In the genomic region with DNA sequence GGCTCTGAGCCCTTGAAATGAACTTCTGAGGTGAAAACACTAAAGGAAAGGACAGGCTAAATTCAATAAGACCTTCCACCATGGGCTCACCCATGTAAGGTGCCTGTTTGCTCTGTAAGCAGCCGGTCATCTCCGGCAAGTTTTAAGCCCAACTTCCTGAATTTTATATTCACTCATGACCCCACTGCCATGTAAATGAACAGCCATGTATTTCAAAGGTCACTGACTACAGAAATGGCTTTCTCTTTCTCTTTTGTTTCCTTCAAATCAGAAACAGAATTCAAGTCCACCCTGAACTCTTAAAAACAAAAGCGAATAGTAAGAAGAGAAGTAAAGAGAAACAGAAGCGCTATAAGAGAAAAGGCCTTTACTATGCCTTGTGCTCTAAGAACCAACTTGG, we compare ENCODE assay signal across 20 cellular contexts.
DNase-seq lines count a peak whose midpoint lies in the region; ATAC-seq and TF ChIP-seq lines count a peak whose summit lies in the region.
"Had no signal": no experiment of that assay in that cellular context is flagged by ENCODE, and none has a peak within 500 bp of the region (broad histone marks: within the 10 kb centered on the region; RNA-seq: fewer than 3 reads in every experiment).

No MANE protein-coding gene starts in this region.

- peaks cover 47% of the 10 kb centered on the region for H3K4me1 Mint-ChIP-seq in WTC11
- H3K4me1 Mint-ChIP-seq in activated naive CD8-positive, alpha-beta T cell treated with anti-CD3 and anti-CD28 coated beads, Interleukin-2, amount 50 U/mL, for 24 hours: no peaks in the 10 kb centered on the region

- H3K36me3 Mint-ChIP-seq in WTC11: peaks cover 16% of the 10 kb centered on the region
- H3K36me3 Mint-ChIP-seq in activated naive CD8-positive, alpha-beta T cell treated with anti-CD3 and anti-CD28 coated beads, Interleukin-2, amount 50 U/mL, for 24 hours (ENCODE audit: low read depth): no peaks in the 10 kb centered on the region
- H3K36me3 Mint-ChIP-seq: activated naive CD8-positive, alpha-beta T cell treated with anti-CD3 and anti-CD28 coated beads, Interleukin-2, amount 10 ng/mL, durations not matched to agents 7 days and 5 days; natural killer cell treated with Interleukin-12 subunit alpha and Interleukin-12 subunit beta and Interleukin-15 and Interleukin-18, amount 100 ng/mL, for 72 hours had no signal

- no peaks in the 10 kb centered on the region for H3K27me3 ChIP-seq in lung (ENCODE audit: control insufficient read depth, insufficient read depth)
- no peaks in the 10 kb centered on the region for H3K27me3 ChIP-seq in subcutaneous abdominal adipose tissue (ENCODE audit: control insufficient read depth in 5 of 5, insufficient read depth in 4 of 5, low read length in 5 of 5)
- H3K27me3 ChIP-seq in BE2C: no peaks in the 10 kb centered on the region
- H3K27me3 ChIP-seq: Peyer's patch had no signal

- ATAC-seq in GM21619 (IDR thresholded peaks at IDR 0.05; ENCODE audit: unreplicated experiment) (peak; percentile 53), WTC11 (no peak), lung (ENCODE audit: insufficient read depth, low FRiP score) (no peak)
- ATAC-seq in activated naive CD8-positive, alpha-beta T cell treated with anti-CD3 and anti-CD28 coated beads, Interleukin-2, amount 50 U/mL, for 24 hours: no peak
- ATAC-seq: esophagus mucosa; natural killer cell treated with Interleukin-12 subunit alpha and Interleukin-12 subunit beta and Interleukin-15 and Interleukin-18, amount 100 ng/mL, for 72 hours had no signal

- CTCF ChIA-PET in WTC11 (lab: Charles Lee): interaction anchor here (1.0 kb wide), 2 partner anchors 51 to 331 kb away, joined by 3 to 4 read pairs; no protein-coding TSS in a partner anchor

- WGBS in lung, 2 donors: 57 to 75% methylated on average over 4 of the region's 4 CpGs

- peak overlapping the region; percentile 9; the same call in 1 of the 2 replicates for H3K27ac Mint-ChIP-seq in WTC11
- H3K27ac Mint-ChIP-seq in activated naive CD8-positive, alpha-beta T cell treated with anti-CD3 and anti-CD28 coated beads, Interleukin-2, amount 50 U/mL, for 24 hours: no peak overlapping the region
- H3K27ac Mint-ChIP-seq: activated naive CD8-positive, alpha-beta T cell treated with anti-CD3 and anti-CD28 coated beads, Interleukin-2, amount 10 ng/mL, durations not matched to agents 7 days and 5 days; HFFc6; natural killer cell treated with Interleukin-12 subunit alpha and Interleukin-12 subunit beta and Interleukin-15 and Interleukin-18, amount 100 ng/mL, for 72 hours had no signal

- no peak overlapping the region for H3K9ac ChIP-seq in subcutaneous abdominal adipose tissue (ENCODE audit: low read length in 5 of 5)

- H3K27ac ChIP-seq in lung (ENCODE audit: low read depth in 1 of 2, low read length in 1 of 2) (peak overlapping the region; percentile 60 to 64), subcutaneous abdominal adipose tissue (ENCODE audit: low read depth, low read length) (peak overlapping the region; percentile 45)
- H3K27ac ChIP-seq: SK-N-MC had no signal

- H3K9me3 ChIP-seq in lung (ENCODE audit: control insufficient read depth in 2 of 2, insufficient read depth in 1 of 2, low read length in 1 of 2) (no peaks in the 10 kb centered on the region), subcutaneous abdominal adipose tissue (ENCODE audit: control insufficient read depth in 5 of 5, low read length in 5 of 5) (no peaks in the 10 kb centered on the region), BE2C (no peaks in the 10 kb centered on the region)
- H3K9me3 ChIP-seq: Peyer's patch had no signal

- no peak overlapping the region for H3K4me3 Mint-ChIP-seq in WTC11
- H3K4me3 Mint-ChIP-seq in activated naive CD8-positive, alpha-beta T cell treated with anti-CD3 and anti-CD28 coated beads, Interleukin-2, amount 50 U/mL, for 24 hours: no peak overlapping the region
- H3K4me3 Mint-ChIP-seq: activated naive CD8-positive, alpha-beta T cell treated with anti-CD3 and anti-CD28 coated beads, Interleukin-2, amount 10 ng/mL, durations not matched to agents 7 days and 5 days; HFFc6; natural killer cell treated with Interleukin-12 subunit alpha and Interleukin-12 subunit beta and Interleukin-15 and Interleukin-18, amount 100 ng/mL, for 72 hours had no signal

- no peaks in the 10 kb centered on the region for H3K36me3 ChIP-seq in lung (ENCODE audit: control insufficient read depth in 2 of 2, insufficient read depth in 2 of 2, low read length in 2 of 2)
- H3K36me3 ChIP-seq in subcutaneous abdominal adipose tissue (ENCODE audit: control insufficient read depth in 5 of 5, insufficient read depth in 5 of 5, low read length in 5 of 5): peaks cover 0 to 10% (median 3%) of the 10 kb centered on the region in 5 donors
- no peaks in the 10 kb centered on the region for H3K36me3 ChIP-seq in BE2C
- H3K36me3 ChIP-seq: Peyer's patch had no signal

- H3K4me1 ChIP-seq in lung (ENCODE audit: control insufficient read depth in 2 of 2, insufficient read depth in 2 of 2, low read length in 2 of 2) (peaks cover 3 to 19% of the 10 kb centered on the region in 2 donors), subcutaneous abdominal adipose tissue (ENCODE audit: control insufficient read depth in 5 of 5, insufficient read depth in 5 of 5, low read length in 5 of 5) (peaks cover 0 to 54% (median 18%) of the 10 kb centered on the region in 5 donors), BE2C (no peaks in the 10 kb centered on the region)

- H3K27me3 Mint-ChIP-seq in WTC11 (ENCODE audit: low read depth): peaks cover 6% of the 10 kb centered on the region; the same call in 1 of the 2 replicates
- H3K27me3 Mint-ChIP-seq in activated naive CD8-positive, alpha-beta T cell treated with anti-CD3 and anti-CD28 coated beads, Interleukin-2, amount 50 U/mL, for 24 hours: peaks cover 5% of the 10 kb centered on the region

- DNase-seq in WTC11 (ENCODE audit: low spot score): no peak
- no peak for DNase-seq in lung (ENCODE audit: low spot score)
- DNase-seq in NCI-H1048 (lab: John Stamatoyannopoulos, UW): no peak
- DNase-seq in activated naive CD8-positive, alpha-beta T cell treated with anti-CD3 and anti-CD28 coated beads, Interleukin-2, amount 50 U/mL, for 24 hours: no peak
- no peak for DNase-seq in BE2C
- DNase-seq: activated CD4-positive, alpha-beta T cell treated with anti-CD3 and anti-CD28 coated beads for 1 hour; activated naive CD8-positive, alpha-beta T cell treated with anti-CD3 and anti-CD28 coated beads, Interleukin-2, amount 10 ng/mL, durations not matched to agents 7 days and 5 days; glutamatergic neuron; HFFc6; mesendoderm; NCI-H1694 treated with DMSO at 0.1 percent for 48 hours; NCI-H226; Peyer's patch; stimulated activated CD4-positive, alpha-beta T cell treated with anti-CD3 and anti-CD28 coated beads, Interleukin-15, amount 100 ng/mL, for 24 hours; stimulated activated naive CD4-positive, alpha-beta T cell treated with Interleukin-2 at 50 U/mL for 16 hours had no signal

- TF ChIP-seq CTCF in WTC11 (IDR thresholded peaks at IDR 0.05) (no peak), lung (IDR thresholded peaks at IDR 0.05; ENCODE audit: control extremely low read depth, extremely low read depth) (no peak), BE2C (IDR thresholded peaks at IDR 0.05; ENCODE audit: low read depth, low read length) (no peak)

- H3K4me3 ChIP-seq in lung: no peak overlapping the region
- peak overlapping the region in 3 of 5 donors; percentile 28 to 35 (median 33) for H3K4me3 ChIP-seq in subcutaneous abdominal adipose tissue (ENCODE audit: low read depth in 1 of 5, low read length in 5 of 5)
- H3K4me3 ChIP-seq in BE2C (ENCODE audit: low read depth, low read length): no peak overlapping the region
- H3K4me3 ChIP-seq: Peyer's patch, SK-N-MC had no signal

- peaks cover 13% of the 10 kb centered on the region for H3K9me3 Mint-ChIP-seq in WTC11
- H3K9me3 Mint-ChIP-seq in activated naive CD8-positive, alpha-beta T cell treated with anti-CD3 and anti-CD28 coated beads, Interleukin-2, amount 50 U/mL, for 24 hours: no peaks in the 10 kb centered on the region
- H3K9me3 Mint-ChIP-seq: activated naive CD8-positive, alpha-beta T cell treated with anti-CD3 and anti-CD28 coated beads, Interleukin-2, amount 10 ng/mL, durations not matched to agents 7 days and 5 days; natural killer cell treated with Interleukin-12 subunit alpha and Interleukin-12 subunit beta and Interleukin-15 and Interleukin-18, amount 100 ng/mL, for 72 hours had no signal

- POLR2A ChIA-PET in WTC11 (lab: Charles Lee): no interaction called here

TF ChIP-seq in WTC11, 78 proteins besides CTCF, POLR2A, EP300 and RAD21 (continues in another document):
- TF ChIP-seq ZNF263 (CRISPR knock-in tag; IDR thresholded peaks at IDR 0.05; ENCODE audit: low read depth) (no peak), FOXJ3 (CRISPR knock-in tag; IDR thresholded peaks at IDR 0.05; ENCODE audit: borderline replicate concordance) (no peak), ZNF219 (CRISPR knock-in tag; IDR thresholded peaks at IDR 0.05; ENCODE audit: borderline replicate concordance) (no peak)
- TF ChIP-seq, protein P1, sequence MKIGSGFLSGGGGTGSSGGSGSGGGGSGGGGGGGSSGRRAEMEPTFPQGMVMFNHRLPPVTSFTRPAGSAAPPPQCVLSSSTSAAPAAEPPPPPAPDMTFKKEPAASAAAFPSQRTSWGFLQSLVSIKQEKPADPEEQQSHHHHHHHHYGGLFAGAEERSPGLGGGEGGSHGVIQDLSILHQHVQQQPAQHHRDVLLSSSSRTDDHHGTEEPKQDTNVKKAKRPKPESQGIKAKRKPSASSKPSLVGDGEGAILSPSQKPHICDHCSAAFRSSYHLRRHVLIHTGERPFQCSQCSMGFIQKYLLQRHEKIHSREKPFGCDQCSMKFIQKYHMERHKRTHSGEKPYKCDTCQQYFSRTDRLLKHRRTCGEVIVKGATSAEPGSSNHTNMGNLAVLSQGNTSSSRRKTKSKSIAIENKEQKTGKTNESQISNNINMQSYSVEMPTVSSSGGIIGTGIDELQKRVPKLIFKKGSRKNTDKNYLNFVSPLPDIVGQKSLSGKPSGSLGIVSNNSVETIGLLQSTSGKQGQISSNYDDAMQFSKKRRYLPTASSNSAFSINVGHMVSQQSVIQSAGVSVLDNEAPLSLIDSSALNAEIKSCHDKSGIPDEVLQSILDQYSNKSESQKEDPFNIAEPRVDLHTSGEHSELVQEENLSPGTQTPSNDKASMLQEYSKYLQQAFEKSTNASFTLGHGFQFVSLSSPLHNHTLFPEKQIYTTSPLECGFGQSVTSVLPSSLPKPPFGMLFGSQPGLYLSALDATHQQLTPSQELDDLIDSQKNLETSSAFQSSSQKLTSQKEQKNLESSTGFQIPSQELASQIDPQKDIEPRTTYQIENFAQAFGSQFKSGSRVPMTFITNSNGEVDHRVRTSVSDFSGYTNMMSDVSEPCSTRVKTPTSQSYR (CRISPR knock-in tag; IDR thresholded peaks at IDR 0.05): no peak

Comparison
In these comparisons a context has a peak if more than half of its experiments do, and no peak if none do; other contexts are left out.
1. H3K4me3 ChIP-seq: peak in subcutaneous abdominal adipose tissue (3 of 5); none in lung (single experiment) and BE2C (single experiment).